Comparison of ENCODE assay signal across 13 cellular contexts in the genomic region with DNA sequence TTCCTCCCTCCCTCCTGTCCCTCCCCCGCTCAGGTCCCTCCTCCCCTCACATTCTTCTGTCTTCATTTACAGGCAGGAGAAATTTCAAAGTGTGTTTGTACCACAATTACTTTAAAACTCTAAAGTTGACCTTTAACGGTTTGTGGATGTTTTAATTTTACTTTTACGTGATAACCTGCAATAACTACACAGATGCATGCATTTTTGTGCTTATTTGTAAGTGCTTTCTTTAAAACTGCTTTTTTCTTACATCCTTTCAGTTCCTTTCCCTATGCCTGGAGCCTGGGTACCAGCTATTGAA. TPM values are rescaled to one million over a fixed set of nuclear protein-coding genes. Genes with fewer than 3 reads are reported as not detected.
A peak's percentile ranks its signal among the peaks of the same experiment; 100 is the strongest.
DNase-seq lines count a peak whose midpoint lies in the region; ATAC-seq and TF ChIP-seq lines count a peak whose summit lies in the region.
"Had no signal": no experiment of that assay in that cellular context is flagged by ENCODE, and none has a peak within 500 bp of the region (broad histone marks: within the 10 kb centered on the region; RNA-seq: fewer than 3 reads in every experiment).

No MANE protein-coding gene starts in this region.

- no peaks in the 10 kb centered on the region for H3K79me2 ChIP-seq in GM23338 (replicated peaks; ENCODE audit: insufficient read depth)
- H3K79me2 ChIP-seq in neural progenitor cell (ENCODE audit: low read depth): no peaks in the 10 kb centered on the region

- no peaks in the 10 kb centered on the region for H3K9me3 ChIP-seq in KOPT-K1 (ENCODE audit: insufficient read depth, low read length, poor library complexity, severe bottlenecking)
- no peaks in the 10 kb centered on the region for H3K9me3 ChIP-seq in neural progenitor cell (ENCODE audit: low read depth)

- H3K27ac ChIP-seq in GM23338 (ENCODE audit: low read depth) (no peak overlapping the region), KOPT-K1 (ENCODE audit: low read depth, low read length, poor library complexity, severe bottlenecking) (peak overlapping the region; percentile 59), neural progenitor cell (no peak overlapping the region), foreskin keratinocyte (no peak overlapping the region)

- H3K27me3 Mint-ChIP-seq in GM23338 (ENCODE audit: insufficient read depth, low read depth, poor library complexity) (peaks cover 6% of the 10 kb centered on the region), brain (peaks cover 11% of the 10 kb centered on the region), neural progenitor cell (ENCODE audit: insufficient read depth, low read depth) (peaks cover 2% of the 10 kb centered on the region)

- H2AFZ ChIP-seq in GM23338: 0 out of 2 replicates have a peak overlapping the region, but pooled peaks have one; percentile 5
- peak overlapping the region; percentile 54 for H2AFZ ChIP-seq in neural progenitor cell (replicated peaks)

- H3K9ac ChIP-seq in neural progenitor cell: no peak overlapping the region

- H3K4me1 Mint-ChIP-seq in GM23338 (peaks cover 34% of the 10 kb centered on the region), brain (peaks cover 70% of the 10 kb centered on the region), neural progenitor cell (peaks cover 40% of the 10 kb centered on the region)

- H3F3A ChIP-seq in GM23338 (replicated peaks; ENCODE audit: low read depth) (peaks cover 21% of the 10 kb centered on the region; the same call in 1 of the 2 replicates), neural progenitor cell (ENCODE audit: low read depth) (peaks cover 5% of the 10 kb centered on the region)

- no peak for TF ChIP-seq CTCF in GM23338 (conservative IDR thresholded peaks at IDR 0.05; ENCODE audit: low read depth in 2 of 2)
- no peak for TF ChIP-seq CTCF in brain (conservative IDR thresholded peaks at IDR 0.05)
- no peak for TF ChIP-seq CTCF in neural progenitor cell (IDR thresholded peaks at IDR 0.05)
- no peak for TF ChIP-seq CTCF in foreskin keratinocyte (conservative IDR thresholded peaks at IDR 0.05)

- no peak overlapping the region; the same call in 2 of the 3 replicates for H3K4me3 Mint-ChIP-seq in GM23338
- no peak overlapping the region for H3K4me3 Mint-ChIP-seq in brain
- no peak overlapping the region for H3K4me3 Mint-ChIP-seq in neural progenitor cell

- no peak overlapping the region for H3K27ac Mint-ChIP-seq in GM23338
- peak overlapping the region in 4 of 5 experiments; percentile 54 to 57 (median 56) for H3K27ac Mint-ChIP-seq in brain
- no peak overlapping the region for H3K27ac Mint-ChIP-seq in neural progenitor cell

- no peaks in the 10 kb centered on the region; the same call in 1 of the 2 replicates for H3K9me2 ChIP-seq in GM23338 (ENCODE audit: insufficient read depth)

- H3K27me3 ChIP-seq in GM23338 (ENCODE audit: insufficient read depth) (no peaks in the 10 kb centered on the region), neural progenitor cell (no peaks in the 10 kb centered on the region), foreskin keratinocyte (peaks cover 25% of the 10 kb centered on the region)
- H3K27me3 ChIP-seq: BLaER1 treated with 17β-estradiol and CSF1 and Interleukin-3, amounts not matched to agents 10 nM and 100 nM had no signal

- DNase-seq in GM23338 (ENCODE audit: low spot score) (no peak), neural progenitor cell (ENCODE audit: low spot score) (no peak), NCI-H2227 (lab: John Stamatoyannopoulos, UW; ENCODE audit: unreplicated experiment) (no peak), foreskin keratinocyte (no peak), CD1c-positive myeloid dendritic cell (ENCODE audit: extremely low spot score) (no peak)
- DNase-seq: Calu3, GOT3, NCI-H1092 treated with DMSO at 0.1 percent for 48 hours, NCI-H1930 had no signal

- no peaks in the 10 kb centered on the region for H3K36me3 ChIP-seq in GM23338 (ENCODE audit: insufficient read depth)
- H3K36me3 ChIP-seq in KOPT-K1 (ENCODE audit: insufficient read depth, low read length): no peaks in the 10 kb centered on the region
- H3K36me3 ChIP-seq in neural progenitor cell: no peaks in the 10 kb centered on the region
- H3K36me3 ChIP-seq: BLaER1 treated with 17β-estradiol and CSF1 and Interleukin-3, amounts not matched to agents 10 nM and 100 nM had no signal

- H3K4me1 ChIP-seq in GM23338 (ENCODE audit: insufficient read depth) (peaks cover 11% of the 10 kb centered on the region), neural progenitor cell (peaks cover 18% of the 10 kb centered on the region), foreskin keratinocyte (no peaks in the 10 kb centered on the region)

- H4K20me1 ChIP-seq in GM23338 (replicated peaks; ENCODE audit: insufficient read depth) (no peaks in the 10 kb centered on the region), neural progenitor cell (ENCODE audit: low read depth) (no peaks in the 10 kb centered on the region)
- H4K20me1 ChIP-seq: BLaER1 treated with 17β-estradiol and CSF1 and Interleukin-3, amounts not matched to agents 10 nM and 100 nM had no signal

- ATAC-seq in GM23338 (no peak), foreskin keratinocyte (no peak)

- H3K9me3 Mint-ChIP-seq in GM23338 (no peaks in the 10 kb centered on the region), brain (peaks cover 0 to 5% (median 0%) of the 10 kb centered on the region in 5 experiments), neural progenitor cell (peaks cover 2% of the 10 kb centered on the region)
- H3K9me3 Mint-ChIP-seq: CD8-positive, alpha-beta memory T cell had no signal

- H3K4me3 ChIP-seq in GM23338 (no peak overlapping the region), neural progenitor cell (no peak overlapping the region)
- H3K4me3 ChIP-seq: BLaER1 treated with 17β-estradiol and CSF1 and Interleukin-3, amounts not matched to agents 10 nM and 100 nM had no signal

- H3K36me3 Mint-ChIP-seq in GM23338 (ENCODE audit: low read depth) (no peaks in the 10 kb centered on the region; the same call in 2 of the 3 replicates), brain (no peaks in the 10 kb centered on the region), neural progenitor cell (no peaks in the 10 kb centered on the region)
- H3K36me3 Mint-ChIP-seq: CD8-positive, alpha-beta memory T cell had no signal

- H3K4me2 ChIP-seq in GM23338: no peak overlapping the region
- H3K4me2 ChIP-seq in neural progenitor cell: no peak overlapping the region

RNA-seq across cellular contexts. Expression of a gene that starts 51.8 kb away (rescaled TPM):
- total RNA-seq in GM23338 (2014; rRNA removed; shearing (Covaris generic)): 57.8 and 58.0 TPM in 2 replicates
- polyA plus RNA-seq in GM23338 (2016; fragmentation: Nextera tagmentation; extraction: Ambion mirVana) (19.4 and 20.0 TPM in 2 replicates), brain (ENCODE audit: insufficient read depth, low read depth, low replicate concordance) (9.1 TPM), foreskin keratinocyte (0.07 and 0.15 TPM in 2 replicates)
- total RNA-seq in neural progenitor cell (ENCODE audit: low replicate concordance) (3.0 and 4.0 TPM in 2 replicates), foreskin keratinocyte (0.35 and 0.54 TPM in 2 replicates)
- total RNA-seq: CD8-positive, alpha-beta memory T cell had no signal
- polyA plus RNA-seq: CD8-positive, alpha-beta memory T cell had no signal

Comparison
In these comparisons a context has a peak if more than half of its experiments do, and no peak if none do; other contexts are left out.
1. H3K27ac Mint-ChIP-seq: peak in brain (4 of 5); none in GM23338 (single experiment) and neural progenitor cell (single experiment).
2. RNA of a gene that starts 51.8 kb away (total RNA-seq): 57.8 to 58.0 TPM in GM23338; 3.0 to 4.0 TPM in neural progenitor cell and 0.35 to 0.54 TPM in foreskin keratinocyte; every median in the first group is over 10 times any median in the second.